ENCODE assay signal across 25 cellular contexts in the genomic region with DNA sequence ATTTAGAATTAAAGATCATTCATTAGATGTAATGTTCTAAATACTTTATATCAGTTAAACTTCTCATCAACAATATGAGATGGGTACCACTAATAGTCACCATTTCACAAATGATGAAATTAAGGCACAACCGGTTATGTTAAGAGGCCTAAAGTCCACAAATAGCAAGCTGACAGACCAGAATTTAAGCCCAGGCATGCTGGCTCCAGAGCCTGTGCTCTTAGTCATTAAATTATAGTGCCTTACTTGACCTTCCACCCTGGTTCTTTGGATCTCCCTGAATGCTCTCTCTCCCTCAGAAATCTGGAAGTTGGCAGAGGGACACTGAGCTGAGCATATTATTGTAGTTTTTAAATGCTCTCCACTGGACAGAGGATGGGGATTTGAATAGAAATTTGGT. TPM values are rescaled to one million over a fixed set of nuclear protein-coding genes. Genes with fewer than 3 reads are reported as not detected.
"Had no signal": no experiment of that assay in that cellular context is flagged by ENCODE, and none has a peak within 500 bp of the region (broad histone marks: within the 10 kb centered on the region; RNA-seq: fewer than 3 reads in every experiment).

No MANE protein-coding gene starts in this region.

- DNase-seq: activated CD4-positive, alpha-beta T cell treated with anti-CD3 and anti-CD28 coated beads, Interleukin-2, amount 50 U/mL, for 4 hours; activated gamma-delta T cell treated with Interleukin-2 at 50 U/mL for 16 hours; cerebellar nuclear complex; effector CD4-positive, alpha-beta T cell; esophagus squamous epithelium; foreskin melanocyte; hypothalamus; psoas muscle; right cardiac atrium; stimulated activated CD4-positive, alpha-beta T cell treated with anti-CD3 and anti-CD28 coated beads, Interleukin-4, amount 100 ng/mL, for 1 hour; stimulated activated naive CD8-positive, alpha-beta T cell treated with anti-CD3 and anti-CD28 coated beads, Interleukin-15, amount 100 ng/mL, for 72 hours; WERI-Rb-1 had no signal

- H3K4me3 ChIP-seq: adrenal gland, breast epithelium, esophagus squamous epithelium, lung, neural progenitor cell, psoas muscle, skin epidermis, vagina had no signal

- H3K36me3 ChIP-seq: adrenal gland, breast epithelium, esophagus squamous epithelium, neural progenitor cell, vagina, WERI-Rb-1 had no signal

- H3K27ac ChIP-seq: adrenal gland, breast epithelium, esophagus squamous epithelium, neural progenitor cell, psoas muscle, skin epidermis, vagina, WERI-Rb-1 had no signal

- H3K9me3 ChIP-seq: adrenal gland, breast epithelium, esophagus squamous epithelium, psoas muscle, vagina had no signal

- H3K4me1 ChIP-seq: breast epithelium, esophagus squamous epithelium, neural progenitor cell, psoas muscle, vagina had no signal

- H3K27me3 ChIP-seq: adrenal gland, breast epithelium, esophagus squamous epithelium, neural progenitor cell, vagina had no signal

- ATAC-seq: activated naive CD4-positive, alpha-beta T cell treated with anti-CD3 and anti-CD28 coated beads, Interleukin-2, amount 50 U/mL, for 72 hours; left lobe of liver; psoas muscle; right cardiac atrium; stimulated activated naive CD8-positive, alpha-beta T cell treated with anti-CD3 and anti-CD28 coated beads, Interleukin-15, amount 100 ng/mL, for 72 hours had no signal

- H3K9ac ChIP-seq: neural progenitor cell had no signal

RNA-seq across cellular contexts. Expression of gene LIPN, which starts 3.6 kb away (rescaled TPM):
- total RNA-seq: activated CD8-positive, alpha-beta memory T cell treated with anti-CD3 and anti-CD28 coated beads for 36 hours; activated naive CD4-positive, alpha-beta T cell treated with anti-CD3 and anti-CD28 coated beads, Interleukin-2, amount 50 U/mL, for 72 hours; astrocyte; breast epithelium; left lobe of liver; osteocyte; psoas muscle; T-helper 2 cell treated with Interferon-gamma antibody and Interleukin-4, amounts not matched to agents 100 ng/mL and 5 ng/mL, for 36 hours; vagina had no signal
- polyA plus RNA-seq: adrenal gland, psoas muscle, right cardiac atrium had no signal

RNA-seq across cellular contexts. Expression of gene LIPM, which starts 39.1 kb away (rescaled TPM):
- total RNA-seq: activated CD8-positive, alpha-beta memory T cell treated with anti-CD3 and anti-CD28 coated beads for 36 hours; activated naive CD4-positive, alpha-beta T cell treated with anti-CD3 and anti-CD28 coated beads, Interleukin-2, amount 50 U/mL, for 72 hours; adrenal gland; astrocyte; breast epithelium; esophagus squamous epithelium; left lobe of liver; lung; osteocyte; psoas muscle; right cardiac atrium; T-helper 2 cell treated with Interferon-gamma antibody and Interleukin-4, amounts not matched to agents 100 ng/mL and 5 ng/mL, for 36 hours; temporal lobe; vagina had no signal
- polyA plus RNA-seq: adrenal gland, lung, psoas muscle, right cardiac atrium had no signal

RNA-seq across cellular contexts. Expression of gene LIPK, which starts 57.4 kb away (rescaled TPM):
- total RNA-seq: activated CD8-positive, alpha-beta memory T cell treated with anti-CD3 and anti-CD28 coated beads for 36 hours; activated naive CD4-positive, alpha-beta T cell treated with anti-CD3 and anti-CD28 coated beads, Interleukin-2, amount 50 U/mL, for 72 hours; adrenal gland; astrocyte; left lobe of liver; lung; osteocyte; psoas muscle; right cardiac atrium; T-helper 2 cell treated with Interferon-gamma antibody and Interleukin-4, amounts not matched to agents 100 ng/mL and 5 ng/mL, for 36 hours; temporal lobe; vagina had no signal
- polyA plus RNA-seq: adrenal gland, lung, psoas muscle, right cardiac atrium had no signal
